ENCODE assay signal across 9 cellular contexts in genomic region chr10:6200588-6201510, GRCh38. TPM values are rescaled to one million over a fixed set of nuclear protein-coding genes. Genes with fewer than 3 reads are reported as not detected.
DNase-seq lines count a peak whose midpoint lies in the region; ATAC-seq and TF ChIP-seq lines count a peak whose summit lies in the region.
"Had no signal": no experiment of that assay in that cellular context is flagged by ENCODE, and none has a peak within 500 bp of the region (broad histone marks: within the 10 kb centered on the region; RNA-seq: fewer than 3 reads in every experiment).

No MANE protein-coding gene starts in this region.

- H3K9me3 ChIP-seq in HAP-1 (no peaks in the 10 kb centered on the region), mucosa of stomach (ENCODE audit: control insufficient read depth, low read length) (no peaks in the 10 kb centered on the region), tibial nerve (no peaks in the 10 kb centered on the region)

- POLR2A ChIA-PET in activated B cell treated with CpG ODN at 0.5 μM for 24 hours (lab: Charles Lee): interaction anchor here (0.6 to 6.8 kb wide), 11 partner anchors 9 to 205 kb away, joined by 3 to 245 read pairs (median 4); no protein-coding TSS in a partner anchor

- in situ Hi-C loops in HAP-1 (cut with MboI; ENCODE audit: low sequenced_read_pairs): loop anchor here (10.0 to 25.0 kb wide), 2 partner anchors 96 to 186 kb away; no protein-coding TSS in a partner anchor

- H3K27ac ChIP-seq in tibial nerve: peak overlapping the region in 3 of 4 donors; percentile 60 to 95 (median 83)

- TF ChIP-seq CTCF in activated B cell treated with CpG ODN at 0.5 μM for 24 hours (IDR thresholded peaks at IDR 0.05) (no peak), tibial nerve (IDR thresholded peaks at IDR 0.05) (no peak), omental fat pad (IDR thresholded peaks at IDR 0.05) (no peak)

- 2% methylated on average over 40 to 48 of the region's 64 CpGs for WGBS in tibial nerve, 2 donors

- intact Hi-C loops in activated B cell treated with CpG ODN at 0.5 μM for 24 hours (cut with micrococcal nuclease): loop anchor here (5.0 kb wide), 1 partner anchor 114 kb away; the partner anchor contains the start of gene RBM17

- ATAC-seq in activated B cell treated with CpG ODN at 0.5 μM for 24 hours (ENCODE audit: low read depth): no peak
- ATAC-seq in omental fat pad (ENCODE audit: low FRiP score): no peak
- ATAC-seq: HCT116 had no signal

- H3K36me3 ChIP-seq in HAP-1 (replicated peaks): no peaks in the 10 kb centered on the region
- H3K36me3 ChIP-seq in mucosa of stomach (ENCODE audit: control insufficient read depth, insufficient read depth, low read length): no peaks in the 10 kb centered on the region
- H3K36me3 ChIP-seq in tibial nerve: no peaks in the 10 kb centered on the region

- H3K4me1 Mint-ChIP-seq in activated B cell treated with CpG ODN at 0.5 μM for 24 hours: peaks cover 28% of the 10 kb centered on the region

- H3K9me3 Mint-ChIP-seq in activated B cell treated with CpG ODN at 0.5 μM for 24 hours: no peaks in the 10 kb centered on the region

- TF ChIP-seq POLR2A in tibial nerve (IDR thresholded peaks at IDR 0.05): no peak

- H3K4me3 Mint-ChIP-seq in activated B cell treated with CpG ODN at 0.5 μM for 24 hours: peak overlapping the region; percentile 76

- CTCF ChIA-PET in activated B cell treated with CpG ODN at 0.5 μM for 24 hours (lab: Charles Lee): interaction anchor here (0.6 to 7.8 kb wide), 8 partner anchors 28 to 205 kb away, joined by 3 to 295 read pairs (median 14); no protein-coding TSS in a partner anchor

- H3K4me1 ChIP-seq in HAP-1: peaks cover 29% of the 10 kb centered on the region
- peaks cover 27% of the 10 kb centered on the region for H3K4me1 ChIP-seq in mucosa of stomach (ENCODE audit: control insufficient read depth, insufficient read depth, low read length)
- peaks cover 0 to 49% (median 28%) of the 10 kb centered on the region in 4 donors for H3K4me1 ChIP-seq in tibial nerve

- peaks cover 9% of the 10 kb centered on the region for H3K36me3 Mint-ChIP-seq in activated B cell treated with CpG ODN at 0.5 μM for 24 hours (ENCODE audit: low read depth)

- H3K27me3 Mint-ChIP-seq in activated B cell treated with CpG ODN at 0.5 μM for 24 hours: no peaks in the 10 kb centered on the region

- no peaks in the 10 kb centered on the region for H3K27me3 ChIP-seq in HAP-1 (ENCODE audit: low read depth)
- H3K27me3 ChIP-seq in mucosa of stomach (ENCODE audit: control insufficient read depth, insufficient read depth, low read length): peaks cover 6% of the 10 kb centered on the region
- no peaks in the 10 kb centered on the region for H3K27me3 ChIP-seq in tibial nerve

- no peak overlapping the region for H3K27ac Mint-ChIP-seq in activated B cell treated with CpG ODN at 0.5 μM for 24 hours

- H3K4me3 ChIP-seq in HAP-1 (peak overlapping the region; percentile 28), mucosa of stomach (ENCODE audit: low read length) (peak overlapping the region; percentile 14), tibial nerve (peak overlapping the region; percentile 52 to 83 (median 75))

- TF ChIP-seq EP300 in tibial nerve (IDR thresholded peaks at IDR 0.05): peak in 1 of 2 donors; percentile 35

- peak overlapping the region; percentile 43 for H3K9ac ChIP-seq in mucosa of stomach (ENCODE audit: low read length)

- DNase-seq in Ammon's horn (ENCODE audit: low spot score) (peak; percentile 60), HAP-1 (ENCODE audit: low spot score in 2 of 2) (peak in 1 of 2 experiments; percentile 60), activated B cell treated with CpG ODN at 0.5 μM for 24 hours (no peak), tibial nerve (ENCODE audit: low spot score in 2 of 2) (no peak), omental fat pad (ENCODE audit: low spot score) (no peak), GOT3 (lab: John Stamatoyannopoulos, UW) (no peak)
- peak; percentile 44 for DNase-seq in effector CD8-positive, alpha-beta T cell (lab: John Stamatoyannopoulos, UW)

RNA-seq across cellular contexts. Expression of gene PFKFB3, which starts 1.9 kb away (rescaled TPM):
- 96.7 and 105 TPM in 2 replicates for total RNA-seq in activated B cell treated with CpG ODN at 0.5 μM for 24 hours
- total RNA-seq in tibial nerve: 100 to 1,000 TPM in 2 of 4 donors, 10 to 100 TPM in 2; 72.0 to 183 (median 98.7) TPM
- 1,000 to 10,000 TPM in 1 of 4 donors, 100 to 1,000 TPM in 3; 213 to 1,086 (median 354) TPM for total RNA-seq in omental fat pad

Comparison
In these comparisons a context has a peak if more than half of its experiments do, and no peak if none do; other contexts are left out.
1. DNase-seq: peak in Ammon's horn (single experiment) and effector CD8-positive, alpha-beta T cell (single experiment); none in activated B cell treated with CpG ODN at 0.5 μM for 24 hours (single experiment), tibial nerve (0 of 2), omental fat pad (single experiment) and GOT3 (single experiment).
2. H3K4me3 ChIP-seq: peak in every context shown above with its lines; median percentile 75 in tibial nerve; 28 in HAP-1; 14 in mucosa of stomach.